Comparison of ENCODE assay signal across 19 cellular contexts in the genomic region with DNA sequence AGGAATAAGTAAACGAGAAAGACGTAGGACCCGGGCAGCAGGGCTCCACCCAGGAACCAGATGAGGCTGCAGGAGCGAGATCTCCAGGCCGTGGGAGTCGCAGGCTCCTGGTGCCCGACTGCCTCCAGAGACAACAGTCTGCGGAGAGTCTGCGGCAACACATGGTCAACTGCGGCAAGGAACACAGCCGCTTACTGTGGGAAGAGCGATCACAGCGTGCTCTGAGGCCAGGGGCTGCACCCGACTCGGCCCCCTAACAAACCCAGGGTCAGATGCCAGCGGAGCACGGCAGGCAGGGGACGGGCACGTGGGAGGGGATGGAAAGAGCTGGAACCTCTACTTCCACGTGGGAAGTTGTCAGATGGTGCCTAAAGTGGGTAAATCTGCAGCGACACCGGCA. TPM values are rescaled to one million over a fixed set of nuclear protein-coding genes. Genes with fewer than 3 reads are reported as not detected.
DNase-seq lines count a peak whose midpoint lies in the region; ATAC-seq, FAIRE-seq and TF ChIP-seq lines count a peak whose summit lies in the region.
"Had no signal": no experiment of that assay in that cellular context is flagged by ENCODE, and none has a peak within 500 bp of the region (broad histone marks: within the 10 kb centered on the region; RNA-seq: fewer than 3 reads in every experiment).

No MANE protein-coding gene starts in this region.

- H3K36me3 ChIP-seq in neuronal stem cell (replicated peaks in 1 of 2; ENCODE audit: control insufficient read depth in 2 of 2, insufficient read depth in 2 of 2, low read length in 2 of 2) (no peaks in the 10 kb centered on the region), aorta (ENCODE audit: control insufficient read depth in 1 of 2, insufficient read depth in 2 of 2, low read length in 1 of 2) (no peaks in the 10 kb centered on the region)

- H2BK12ac ChIP-seq in neuronal stem cell (ENCODE audit: low read length): peak overlapping the region; percentile 90

- H3K4me3 Mint-ChIP-seq in activated T-cell treated with anti-CD3 and anti-CD28 coated beads, Interleukin-2, amount 50 U/mL, for 72 hours: no peak overlapping the region
- no peak overlapping the region for H3K4me3 Mint-ChIP-seq in T-helper 17 cell
- H3K4me3 Mint-ChIP-seq in mesothelial cell of epicardium: no peak overlapping the region
- H3K4me3 Mint-ChIP-seq: CD4-positive, alpha-beta T cell; GM23338; HFFc6 had no signal

- DNase-seq in activated T-cell treated with anti-CD3 and anti-CD28 coated beads, Interleukin-2, amount 50 U/mL, for 72 hours: no peak
- no peak for DNase-seq in activated T-cell treated with anti-CD3 and anti-CD28 coated beads, Interleukin-2, amount 50 U/mL, for 1 hour
- DNase-seq in T-helper 17 cell: no peak
- DNase-seq in neuronal stem cell (ENCODE audit: low spot score): no peak
- DNase-seq in aorta: no peak
- no peak for DNase-seq in mesothelial cell of epicardium (ENCODE audit: low spot score in 2 of 2, unreplicated experiment in 2 of 2)
- DNase-seq in RCC 7860 (ENCODE audit: low spot score): no peak
- DNase-seq: AML-193; CD4-positive, alpha-beta T cell; DMS79 treated with DMSO at 0.1 percent for 48 hours; GF-D8; H7; HFFc6 had no signal

- peak overlapping the region; percentile 24 for H2BK5ac ChIP-seq in neuronal stem cell (ENCODE audit: low read length)

- H3K4me2 ChIP-seq in neuronal stem cell (ENCODE audit: insufficient read depth, low read length, poor library complexity, severe bottlenecking): no peak overlapping the region
- H3K4me2 ChIP-seq: A549, GM23338 had no signal

- peaks cover 3% of the 10 kb centered on the region for H3K79me1 ChIP-seq in neuronal stem cell (ENCODE audit: low read depth, low read length)

- H3K23ac ChIP-seq in neuronal stem cell (ENCODE audit: low read depth, low read length, poor library complexity): no peak overlapping the region

- H4K8ac ChIP-seq in neuronal stem cell (ENCODE audit: low read depth, low read length): no peak overlapping the region

- H3K27me3 ChIP-seq in neuronal stem cell (ENCODE audit: control insufficient read depth in 3 of 3, insufficient read depth in 3 of 3, low read depth in 1 of 3, low read length in 3 of 3): peaks cover 0 to 26% (median 4%) of the 10 kb centered on the region in 3 experiments
- H3K27me3 ChIP-seq in aorta (ENCODE audit: control insufficient read depth in 1 of 2, insufficient read depth in 2 of 2, low read length in 1 of 2): no peaks in the 10 kb centered on the region

- H2AFZ ChIP-seq in neuronal stem cell (ENCODE audit: low read length): no peak overlapping the region
- H2AFZ ChIP-seq: GM23338 had no signal

- H3K9me3 ChIP-seq in T-helper 17 cell (ENCODE audit: control insufficient read depth, low read length, poor library complexity, severe bottlenecking) (no peaks in the 10 kb centered on the region), neuronal stem cell (replicated peaks in 1 of 2; ENCODE audit: control insufficient read depth in 2 of 2, insufficient read depth in 1 of 2, low read depth in 1 of 2, low read length in 2 of 2) (no peaks in the 10 kb centered on the region), aorta (ENCODE audit: control insufficient read depth, low read length) (no peaks in the 10 kb centered on the region)
- H3K9me3 ChIP-seq: A549 had no signal

- H3K18ac ChIP-seq in neuronal stem cell (ENCODE audit: low read length): peak overlapping the region; percentile 27

- no peaks in the 10 kb centered on the region for H3K4me1 Mint-ChIP-seq in activated T-cell treated with anti-CD3 and anti-CD28 coated beads, Interleukin-2, amount 50 U/mL, for 72 hours (ENCODE audit: low read depth)
- H3K4me1 Mint-ChIP-seq in T-helper 17 cell: peaks cover 2% of the 10 kb centered on the region
- H3K4me1 Mint-ChIP-seq in mesothelial cell of epicardium: no peaks in the 10 kb centered on the region
- H3K4me1 Mint-ChIP-seq: GM23338 had no signal

- H3K27ac Mint-ChIP-seq in activated T-cell treated with anti-CD3 and anti-CD28 coated beads, Interleukin-2, amount 50 U/mL, for 72 hours: peak overlapping the region; percentile 11
- H3K27ac Mint-ChIP-seq in T-helper 17 cell: peak overlapping the region; percentile 79
- no peak overlapping the region for H3K27ac Mint-ChIP-seq in mesothelial cell of epicardium
- H3K27ac Mint-ChIP-seq: CD4-positive, alpha-beta T cell; GM23338; HFFc6 had no signal

- H3K9me3 Mint-ChIP-seq in activated T-cell treated with anti-CD3 and anti-CD28 coated beads, Interleukin-2, amount 50 U/mL, for 72 hours: no peaks in the 10 kb centered on the region
- no peaks in the 10 kb centered on the region for H3K9me3 Mint-ChIP-seq in mesothelial cell of epicardium
- H3K9me3 Mint-ChIP-seq: CD4-positive, alpha-beta T cell; GM23338; HFFc6 had no signal

- FAIRE-seq in RCC 7860 (lab: Jason Lieb, UNC): no peak
- FAIRE-seq: A549 had no signal

- H3K36me3 Mint-ChIP-seq in activated T-cell treated with anti-CD3 and anti-CD28 coated beads, Interleukin-2, amount 50 U/mL, for 72 hours (ENCODE audit: insufficient read depth in 2 of 2): no peaks in the 10 kb centered on the region
- H3K36me3 Mint-ChIP-seq in T-helper 17 cell (ENCODE audit: low read depth): no peaks in the 10 kb centered on the region
- no peaks in the 10 kb centered on the region for H3K36me3 Mint-ChIP-seq in mesothelial cell of epicardium

- no peaks in the 10 kb centered on the region for H3K27me3 Mint-ChIP-seq in activated T-cell treated with anti-CD3 and anti-CD28 coated beads, Interleukin-2, amount 50 U/mL, for 72 hours (ENCODE audit: low read depth)
- no peaks in the 10 kb centered on the region for H3K27me3 Mint-ChIP-seq in T-helper 17 cell
- H3K27me3 Mint-ChIP-seq in mesothelial cell of epicardium (ENCODE audit: low read depth): peaks cover 34% of the 10 kb centered on the region

- peak overlapping the region; percentile 32 for H3K27ac ChIP-seq in cingulate gyrus (ENCODE audit: low read depth, low read length)
- no peak overlapping the region for H3K27ac ChIP-seq in neuronal stem cell (replicated peaks; ENCODE audit: low read length)
- no peak overlapping the region for H3K27ac ChIP-seq in aorta (ENCODE audit: low read depth in 1 of 2, low read length in 2 of 2)
- H3K27ac ChIP-seq: 22Rv1, A549, C4-2B had no signal

- no peak overlapping the region for H3K14ac ChIP-seq in neuronal stem cell (ENCODE audit: low read length)

- TF ChIP-seq CTCF in mesothelial cell of epicardium (IDR thresholded peaks at IDR 0.05; ENCODE audit: unreplicated experiment): no peak

- peak overlapping the region; percentile 94 for H2AK5ac ChIP-seq in neuronal stem cell (ENCODE audit: low read depth, low read length)

- H4K91ac ChIP-seq in neuronal stem cell (ENCODE audit: low read depth, low read length, poor library complexity): peak overlapping the region; percentile 72

- intact Hi-C loops in aorta (cut with DNase I): no loop called here

- peak overlapping the region; percentile 74 for H3K9ac ChIP-seq in neuronal stem cell (ENCODE audit: low read depth, low read length, poor library complexity)

- H3K4me1 ChIP-seq in neuronal stem cell (ENCODE audit: control insufficient read depth in 2 of 2, insufficient read depth in 1 of 2, low read depth in 1 of 2, low read length in 2 of 2): peaks cover 2 to 4% of the 10 kb centered on the region in 2 donors
- H3K4me1 ChIP-seq in aorta (ENCODE audit: control insufficient read depth in 1 of 2, insufficient read depth in 2 of 2, low read length in 2 of 2): no peaks in the 10 kb centered on the region

- no peak for ATAC-seq in activated T-cell treated with anti-CD3 and anti-CD28 coated beads, Interleukin-2, amount 50 U/mL, for 72 hours (replicated peaks in 1 of 2)
- ATAC-seq in T-helper 17 cell (no peak), aorta (ENCODE audit: low FRiP score) (no peak)
- ATAC-seq: A549, GM23338, HCT116 had no signal

- no peak overlapping the region for H2BK120ac ChIP-seq in neuronal stem cell (ENCODE audit: low read depth, low read length)

- no CpG with 5 or more reads among the region's 22 CpGs for WGBS in neuronal stem cell (ENCODE audit: extremely low coverage in 2 of 2, insufficient read length in 2 of 2, insufficient replicate concordance in 1 of 2), 2 donors
- WGBS in aorta, 2 donors: 68 to 88% methylated on average over 22 of the region's 22 CpGs

- no peak overlapping the region for H3K4me3 ChIP-seq in neuronal stem cell (ENCODE audit: low read length in 2 of 2)
- no peak overlapping the region for H3K4me3 ChIP-seq in aorta (ENCODE audit: low read length in 2 of 2)
- H3K4me3 ChIP-seq: A549, GM23338 had no signal

- H3K4ac ChIP-seq in neuronal stem cell (ENCODE audit: low read length): no peak overlapping the region

- peak overlapping the region; percentile 84 for H2BK15ac ChIP-seq in neuronal stem cell (ENCODE audit: low read length)

RNA-seq across cellular contexts. Expression of a gene that starts 26.6 kb away (rescaled TPM):
- total RNA-seq in activated T-cell treated with anti-CD3 and anti-CD28 coated beads, Interleukin-2, amount 50 U/mL, for 72 hours: 10 to 100 TPM; 33.8 to 34.9 TPM
- total RNA-seq in T-helper 17 cell (10 to 100 TPM; 58.5 to 81.0 TPM), aorta (10 to 100 TPM; 19.9 to 22.7 TPM), mesothelial cell of epicardium (67.9 to 77.6 TPM (median 72.2 TPM) in 3 replicates)
- 28.4 TPM for polyA plus RNA-seq in neuronal stem cell (2013, experiment 1 of 2)
- 27.9 TPM for polyA plus RNA-seq in neuronal stem cell (2013, experiment 2 of 2)
- 10 to 100 TPM; 16.5 to 58.3 TPM for polyA plus RNA-seq in aorta

RNA-seq across cellular contexts. Expression of a gene that starts 51.5 kb away (rescaled TPM):
- total RNA-seq in activated T-cell treated with anti-CD3 and anti-CD28 coated beads, Interleukin-2, amount 50 U/mL, for 72 hours: 10 to 100 TPM; 11.1 to 29.4 TPM
- 10 to 100 TPM in 1 of 2 donors, 1 to 10 TPM in 1; 6.7 to 15.4 TPM for total RNA-seq in T-helper 17 cell
- 0.50 TPM for polyA plus RNA-seq in neuronal stem cell (2013, experiment 1 of 2)
- 0.48 TPM for polyA plus RNA-seq in neuronal stem cell (2013, experiment 2 of 2)
- 10 to 100 TPM; 10.8 to 11.9 TPM for total RNA-seq in aorta
- polyA plus RNA-seq in aorta: 10 to 100 TPM in 1 of 2 donors, 1 to 10 TPM in 1; 4.3 to 16.9 TPM
- total RNA-seq in mesothelial cell of epicardium: 2.9 to 5.3 TPM (median 4.0 TPM) in 3 replicates
